ENCODE assay signal across 20 cellular contexts in the genomic region with DNA sequence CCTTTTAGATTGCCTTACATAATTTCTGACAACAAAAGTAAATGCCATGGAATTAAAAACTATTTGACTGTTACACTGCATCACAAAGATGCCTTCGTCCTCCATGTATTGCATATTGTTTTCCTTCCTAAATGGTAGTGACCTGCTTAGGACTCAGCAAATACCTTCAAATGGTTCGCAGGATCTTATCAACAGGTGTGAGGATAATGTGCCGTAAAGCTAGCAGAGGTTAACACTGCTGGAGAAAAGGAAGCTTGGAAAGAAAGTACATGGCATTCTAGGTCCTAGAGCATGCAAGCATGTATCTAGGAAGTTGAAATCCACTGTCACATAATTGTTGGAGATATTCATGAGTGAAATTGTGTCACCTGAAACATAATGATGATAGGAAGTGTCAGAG. TPM values are rescaled to one million over a fixed set of nuclear protein-coding genes. Genes with fewer than 3 reads are reported as not detected.
A peak's percentile ranks its signal among the peaks of the same experiment; 100 is the strongest.
DNase-seq lines count a peak whose midpoint lies in the region; ATAC-seq and TF ChIP-seq lines count a peak whose summit lies in the region.
"Had no signal": no experiment of that assay in that cellular context is flagged by ENCODE, and none has a peak within 500 bp of the region (broad histone marks: within the 10 kb centered on the region; RNA-seq: fewer than 3 reads in every experiment).

No MANE protein-coding gene starts in this region.

- CTCF ChIA-PET in A673 (lab: Charles Lee), result no interaction called here

- H4K8ac ChIP-seq in mesendoderm (ENCODE audit: low read depth, low read length), result no peak overlapping the region

- no peaks in the 10 kb centered on the region for H3K9me3 ChIP-seq in A673 (ENCODE audit: low read depth, low read length, poor library complexity, severe bottlenecking)
- H3K9me3 ChIP-seq: A549 had no signal

- H2BK120ac ChIP-seq in mesendoderm (ENCODE audit: low read depth, low read length), result no peak overlapping the region

- no peak overlapping the region for H3K4me2 ChIP-seq in mesendoderm (ENCODE audit: low read length)
- H3K4me2 ChIP-seq: A549 had no signal

- no peak overlapping the region for H3K9ac ChIP-seq in mesendoderm (ENCODE audit: low read length)
- H3K9ac ChIP-seq: GM23248 had no signal

- intact Hi-C loops in A673 (cut with micrococcal nuclease; ENCODE audit: unreplicated experiment), result no loop called here

- H3K36me3 ChIP-seq in A673 (ENCODE audit: insufficient read depth, low read length, poor library complexity, severe bottlenecking), result peaks cover 18% of the 10 kb centered on the region
- H3K36me3 ChIP-seq in mesendoderm (ENCODE audit: control insufficient read depth, insufficient read depth, low read length), result no peaks in the 10 kb centered on the region

- H3K4ac ChIP-seq in mesendoderm (ENCODE audit: low read depth, low read length), result no peak overlapping the region

- H2AK5ac ChIP-seq in mesendoderm (ENCODE audit: low read length), result no peak overlapping the region

- WGBS in mesendoderm (ENCODE audit: extremely low coverage, insufficient coverage, low lambda C conversion rate), result no CpG with 5 or more reads among the region's 3 CpGs

- in situ Hi-C loops in G401 (cut with HindIII; ENCODE audit: low sequenced_read_pairs), result no loop called here

- BruUV-seq in A673 (replicated peaks; lab: Mats Ljungman, UMichigan), result no TSS peak

- H3K27me3 ChIP-seq in A673 (replicated peaks; ENCODE audit: insufficient read depth, low read depth, low read length, poor library complexity) (no peaks in the 10 kb centered on the region), mesendoderm (ENCODE audit: insufficient read depth, low read length, poor library complexity) (peaks cover 2% of the 10 kb centered on the region)

- ATAC-seq in HG03460 (IDR thresholded peaks at IDR 0.05; ENCODE audit: unreplicated experiment), result no peak
- ATAC-seq: A549 had no signal

- H3K27ac ChIP-seq in A673 (ENCODE audit: low read depth, low read length, poor library complexity, severe bottlenecking) (no peak overlapping the region), mesendoderm (ENCODE audit: low read depth, low read length) (no peak overlapping the region)
- H3K27ac ChIP-seq: A549, GM23248 had no signal

- H3K4me3 ChIP-seq in A673 (ENCODE audit: low read depth, low read length, poor library complexity, severe bottlenecking) (peak overlapping the region; percentile 86), mesendoderm (ENCODE audit: low read length) (no peak overlapping the region)
- H3K4me3 ChIP-seq: A549, GM23248 had no signal

- no peak overlapping the region for H3K56ac ChIP-seq in mesendoderm (ENCODE audit: low read length)

- no peak overlapping the region for H2BK15ac ChIP-seq in mesendoderm (replicated peaks; ENCODE audit: low read depth)

- no peaks in the 10 kb centered on the region for H3K79me1 ChIP-seq in mesendoderm (ENCODE audit: low read length)

- DNase-seq in A673 (ENCODE audit: low spot score) (no peak), G401 (ENCODE audit: low spot score) (peak; percentile 29), NCI-H146 treated with DMSO at 0.1 percent for 48 hours (lab: John Stamatoyannopoulos, UW; ENCODE audit: unreplicated experiment) (peak; percentile 35), mesendoderm (peak; percentile 54), NCI-H82 (lab: John Stamatoyannopoulos, UW) (no peak), NAMALWA (ENCODE audit: low spot score) (no peak)
- DNase-seq: 8988T; C1 segment of cervical spinal cord; Calu3; CD4-positive, alpha-beta memory T cell; COR-L47; DMS153; EL; GF-D8; GM23248; H7; HCEC 1CT had no signal

- H2BK5ac ChIP-seq in mesendoderm (ENCODE audit: low read length), result no peak overlapping the region

- H4K5ac ChIP-seq in mesendoderm (ENCODE audit: low read length), result no peak overlapping the region

- POLR2A ChIA-PET in A673 (lab: Charles Lee; ENCODE audit: low non-redundant PET), result interaction anchor here (0.5 kb wide), 1 partner anchor 127 kb away, joined by 4 read pairs; no protein-coding TSS in a partner anchor

- no peaks in the 10 kb centered on the region for H3K79me2 ChIP-seq in mesendoderm (ENCODE audit: control insufficient read depth, insufficient read depth, low read length)

- H3K4me1 ChIP-seq in A673 (ENCODE audit: insufficient read depth, low read length, poor library complexity, severe bottlenecking), result peaks cover 27% of the 10 kb centered on the region
- no peaks in the 10 kb centered on the region for H3K4me1 ChIP-seq in mesendoderm (ENCODE audit: control insufficient read depth, low read depth, low read length)
- H3K4me1 ChIP-seq: A549 had no signal

- H3K18ac ChIP-seq in mesendoderm (ENCODE audit: low read length), result no peak overlapping the region

- H3K23ac ChIP-seq in mesendoderm (ENCODE audit: low read length), result no peak overlapping the region

- no peak for TF ChIP-seq CTCF in A673 (conservative IDR thresholded peaks at IDR 0.05; ENCODE audit: low read depth, low read length)

RNA-seq across cellular contexts. Expression of a gene that starts 5.5 kb away (rescaled TPM):
- 84.9 and 89.6 TPM in 2 replicates for total RNA-seq in A673 (2021)
- not detected in 2 replicates for total RNA-seq in G401 (2014; rRNA removed; shearing (Covaris generic))
- 0.77 TPM for polyA plus RNA-seq in mesendoderm (2013, experiment 1 of 2)
- 0.56 TPM for polyA plus RNA-seq in mesendoderm (2013, experiment 2 of 2)
- total RNA-seq: Calu3; CD4-positive, alpha-beta memory T cell; GM23248 had no signal
- polyA plus RNA-seq: BJ; CD4-positive, alpha-beta memory T cell; GM23248 had no signal

Comparison
In these comparisons a context has a peak if more than half of its experiments do, and no peak if none do; other contexts are left out.
1. DNase-seq: peak in G401 (single experiment), NCI-H146 treated with DMSO at 0.1 percent for 48 hours (single experiment) and mesendoderm (single experiment); none in A673 (single experiment), NCI-H82 (single experiment) and NAMALWA (single experiment).
2. RNA of a gene that starts 5.5 kb away (total RNA-seq): 84.9 to 89.6 TPM in A673; not detected in G401; every median in the first group is over 10 times any median in the second.